Comparison of ENCODE assay signal across 11 cellular contexts in the genomic region with DNA sequence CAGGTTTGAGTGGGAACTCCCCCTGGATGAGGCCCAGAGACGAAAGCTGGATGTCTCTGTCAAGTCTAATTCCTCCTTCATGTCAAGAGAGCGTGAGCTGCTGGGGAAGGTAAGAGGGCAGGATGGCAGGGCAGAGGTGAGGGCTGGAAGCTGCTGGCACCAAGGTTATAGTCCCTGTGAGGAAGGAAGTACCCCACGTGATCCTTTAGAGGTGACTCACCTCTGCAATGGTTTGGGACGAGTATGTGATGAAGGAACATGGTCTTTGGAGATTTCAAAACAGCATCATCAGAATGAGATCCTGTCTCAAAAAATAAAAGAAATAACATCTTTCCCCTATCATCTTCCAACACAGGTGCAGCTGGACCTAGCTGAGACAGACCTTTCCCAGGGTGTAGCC. TPM values are rescaled to one million over a fixed set of nuclear protein-coding genes. Genes with fewer than 3 reads are reported as not detected.
DNase-seq lines count a peak whose midpoint lies in the region; ATAC-seq and TF ChIP-seq lines count a peak whose summit lies in the region.
"Had no signal": no experiment of that assay in that cellular context is flagged by ENCODE, and none has a peak within 500 bp of the region (broad histone marks: within the 10 kb centered on the region; RNA-seq: fewer than 3 reads in every experiment).

No MANE protein-coding gene starts in this region.

- H3K27me3 ChIP-seq in esophagus muscularis mucosa (no peaks in the 10 kb centered on the region), spleen (replicated peaks in 1 of 7) (no peaks in the 10 kb centered on the region)

- H3K27ac ChIP-seq in esophagus muscularis mucosa (replicated peaks in 1 of 4) (peak overlapping the region; percentile 34 to 68 (median 53)), spleen (peak overlapping the region; percentile 42 to 83 (median 67))

- intact Hi-C loops in esophagus muscularis mucosa (cut with DNase I): no loop called here
- intact Hi-C loops in spleen (cut with DNase I; ENCODE audit: low total_unique reads): no loop called here
- intact Hi-C loops in head of caudate nucleus (cut with DNase I): no loop called here

- TF ChIP-seq CTCF in esophagus muscularis mucosa (IDR thresholded peaks at IDR 0.05) (no peak), spleen (IDR thresholded peaks at IDR 0.05 in 8 of 11, conservative IDR thresholded peaks at IDR 0.05 in 3 of 11) (no peak)

- CTCF ChIA-PET in T-cell (lab: Charles Lee): interaction anchor here in 1 of 2 donors (0.5 kb wide), 1 partner anchor 200 kb away, joined by 4 read pairs; no protein-coding TSS in a partner anchor

- ATAC-seq in T-cell (replicated peaks in 1 of 4): peak in 3 of 4 experiments; percentile 73 to 79 (median 77)
- no peak for ATAC-seq in HG03175 (IDR thresholded peaks at IDR 0.05; ENCODE audit: unreplicated experiment)

- no peak for TF ChIP-seq EP300 in esophagus muscularis mucosa (IDR thresholded peaks at IDR 0.05)

- no peak overlapping the region for H3K4me3 Mint-ChIP-seq in T-helper 1 cell treated with Interleukin-12 subunit alpha and Interleukin-12 subunit beta and Interleukin-4 antibody, amounts not matched to agents 30 μg/mL and 1 μg/mL, for 36 hours
- no peak overlapping the region for H3K4me3 Mint-ChIP-seq in T-cell

- H3K36me3 ChIP-seq in esophagus muscularis mucosa (peaks cover 56 to 73% (median 71%) of the 10 kb centered on the region in 4 donors), spleen (peaks cover 0 to 74% (median 67%) of the 10 kb centered on the region in 6 donors)

- peaks cover 62% of the 10 kb centered on the region for H3K36me3 Mint-ChIP-seq in T-helper 1 cell treated with Interleukin-12 subunit alpha and Interleukin-12 subunit beta and Interleukin-4 antibody, amounts not matched to agents 30 μg/mL and 1 μg/mL, for 36 hours (ENCODE audit: low read depth)
- peaks cover 55% of the 10 kb centered on the region for H3K36me3 Mint-ChIP-seq in T-cell

- H3K9me3 Mint-ChIP-seq in T-helper 1 cell treated with Interleukin-12 subunit alpha and Interleukin-12 subunit beta and Interleukin-4 antibody, amounts not matched to agents 30 μg/mL and 1 μg/mL, for 36 hours: no peaks in the 10 kb centered on the region
- no peaks in the 10 kb centered on the region for H3K9me3 Mint-ChIP-seq in T-cell

- peaks cover 28% of the 10 kb centered on the region for H3K4me1 Mint-ChIP-seq in T-helper 1 cell treated with Interleukin-12 subunit alpha and Interleukin-12 subunit beta and Interleukin-4 antibody, amounts not matched to agents 30 μg/mL and 1 μg/mL, for 36 hours (ENCODE audit: low read depth)
- peaks cover 46 to 54% (median 51%) of the 10 kb centered on the region in 3 donors for H3K4me1 Mint-ChIP-seq in T-cell

- DNase-seq in T-helper 1 cell: no peak
- DNase-seq in T-cell: no peak
- DNase-seq in esophagus muscularis mucosa (ENCODE audit: extremely low spot score): no peak
- DNase-seq in spleen: no peak
- DNase-seq in activated CD8-positive, alpha-beta memory T cell treated with anti-CD3 and anti-CD28 coated beads for 24 hours: no peak
- DNase-seq in head of caudate nucleus: no peak
- DNase-seq: 8988T, anterior cingulate cortex had no signal

- H3K4me1 ChIP-seq in esophagus muscularis mucosa: peaks cover 23 to 44% (median 33%) of the 10 kb centered on the region in 4 donors
- peaks cover 14 to 68% (median 45%) of the 10 kb centered on the region in 6 donors for H3K4me1 ChIP-seq in spleen
- H3K4me1 ChIP-seq: prostate gland had no signal

- TF ChIP-seq POLR2A in esophagus muscularis mucosa (IDR thresholded peaks at IDR 0.05; ENCODE audit: low read depth) (no peak), spleen (IDR thresholded peaks at IDR 0.05) (no peak)

- 59% methylated on average over 4 of the region's 4 CpGs for WGBS in esophagus muscularis mucosa
- WGBS in spleen, 5 donors: 43 to 66% (median 50%) methylated on average over 4 of the region's 4 CpGs

- POLR2A ChIA-PET in T-cell (lab: Charles Lee): interaction anchor here (0.6 to 2.2 kb wide), 2 partner anchors 15 to 114 kb away, joined by 3 to 7 read pairs; a partner anchor contains a TSS

- H3K27me3 Mint-ChIP-seq in T-helper 1 cell treated with Interleukin-12 subunit alpha and Interleukin-12 subunit beta and Interleukin-4 antibody, amounts not matched to agents 30 μg/mL and 1 μg/mL, for 36 hours (ENCODE audit: low read depth): no peaks in the 10 kb centered on the region
- no peaks in the 10 kb centered on the region for H3K27me3 Mint-ChIP-seq in T-cell

- no peak overlapping the region for H3K4me3 ChIP-seq in esophagus muscularis mucosa
- no peak overlapping the region for H3K4me3 ChIP-seq in spleen
- H3K4me3 ChIP-seq: prostate gland had no signal

- peak overlapping the region; percentile 73 for H3K27ac Mint-ChIP-seq in T-helper 1 cell treated with Interleukin-12 subunit alpha and Interleukin-12 subunit beta and Interleukin-4 antibody, amounts not matched to agents 30 μg/mL and 1 μg/mL, for 36 hours
- H3K27ac Mint-ChIP-seq in T-cell: peak overlapping the region; percentile 83 to 85

- H3K9me3 ChIP-seq in esophagus muscularis mucosa: no peaks in the 10 kb centered on the region
- H3K9me3 ChIP-seq in spleen: no peaks in the 10 kb centered on the region
- H3K9me3 ChIP-seq: prostate gland had no signal

RNA-seq across cellular contexts. Expression of a gene that starts 9.2 kb away (rescaled TPM):
- total RNA-seq in T-cell: 10 to 100 TPM in 1 of 5 donors, 1 to 10 TPM in 4; 5.9 to 12.4 (median 7.7) TPM
- 10 to 100 TPM; 28.5 to 39.4 (median 33.6) TPM for total RNA-seq in esophagus muscularis mucosa
- total RNA-seq in spleen: 100 to 1,000 TPM in 1 of 7 donors, 10 to 100 TPM in 6; 17.1 to 101 (median 35.7) TPM
- 10 to 100 TPM; 50.1 to 69.1 (median 57.0) TPM for polyA plus RNA-seq in spleen

RNA-seq across cellular contexts. Expression of a gene that starts 14.9 kb away (rescaled TPM):
- total RNA-seq in T-cell (100 to 1,000 TPM; 506 to 663 (median 569) TPM), esophagus muscularis mucosa (1,000 to 10,000 TPM; 5,145 to 8,531 (median 5,986) TPM), spleen (1,000 to 10,000 TPM; 1,063 to 1,656 (median 1,218) TPM)
- polyA plus RNA-seq in spleen: 1,000 to 10,000 TPM; 1,480 to 3,098 (median 2,131) TPM

RNA-seq across cellular contexts. Expression of a gene that starts 15.2 kb away (rescaled TPM):
- total RNA-seq in T-cell: 100 to 1,000 TPM; 181 to 298 (median 276) TPM
- 100 to 1,000 TPM; 151 to 245 (median 214) TPM for total RNA-seq in esophagus muscularis mucosa
- total RNA-seq in spleen: 100 to 1,000 TPM in 6 of 7 donors, 10 to 100 TPM in 1; 89.0 to 112 (median 107) TPM
- polyA plus RNA-seq in spleen: 10 to 100 TPM; 20.2 to 39.8 (median 33.2) TPM

RNA-seq across cellular contexts. Expression of a gene that starts 25.2 kb away (rescaled TPM):
- total RNA-seq in T-cell (10 to 100 TPM in 3 of 5 donors, 1 to 10 TPM in 2; 8.4 to 15.1 (median 11.4) TPM), esophagus muscularis mucosa (1 to 10 TPM; 5.0 to 7.9 (median 6.6) TPM), spleen (10 to 100 TPM in 4 of 7 donors, 1 to 10 TPM in 3; 7.4 to 13.6 (median 10.5) TPM)
- 1 to 10 TPM; 1.5 to 4.0 (median 2.5) TPM for polyA plus RNA-seq in spleen

RNA-seq across cellular contexts. Expression of a gene that starts 26.8 kb away (rescaled TPM):
- 1,000 to 10,000 TPM; 4,612 to 5,648 (median 5,133) TPM for total RNA-seq in T-cell
- 1,000 to 10,000 TPM; 1,962 to 4,166 (median 3,502) TPM for total RNA-seq in esophagus muscularis mucosa
- total RNA-seq in spleen: 1,000 to 10,000 TPM; 2,138 to 3,021 (median 2,534) TPM
- 1,000 to 10,000 TPM; 7,053 to 9,352 (median 7,491) TPM for polyA plus RNA-seq in spleen
